ENCODE assay signal across 8 cellular contexts in the genomic region with DNA sequence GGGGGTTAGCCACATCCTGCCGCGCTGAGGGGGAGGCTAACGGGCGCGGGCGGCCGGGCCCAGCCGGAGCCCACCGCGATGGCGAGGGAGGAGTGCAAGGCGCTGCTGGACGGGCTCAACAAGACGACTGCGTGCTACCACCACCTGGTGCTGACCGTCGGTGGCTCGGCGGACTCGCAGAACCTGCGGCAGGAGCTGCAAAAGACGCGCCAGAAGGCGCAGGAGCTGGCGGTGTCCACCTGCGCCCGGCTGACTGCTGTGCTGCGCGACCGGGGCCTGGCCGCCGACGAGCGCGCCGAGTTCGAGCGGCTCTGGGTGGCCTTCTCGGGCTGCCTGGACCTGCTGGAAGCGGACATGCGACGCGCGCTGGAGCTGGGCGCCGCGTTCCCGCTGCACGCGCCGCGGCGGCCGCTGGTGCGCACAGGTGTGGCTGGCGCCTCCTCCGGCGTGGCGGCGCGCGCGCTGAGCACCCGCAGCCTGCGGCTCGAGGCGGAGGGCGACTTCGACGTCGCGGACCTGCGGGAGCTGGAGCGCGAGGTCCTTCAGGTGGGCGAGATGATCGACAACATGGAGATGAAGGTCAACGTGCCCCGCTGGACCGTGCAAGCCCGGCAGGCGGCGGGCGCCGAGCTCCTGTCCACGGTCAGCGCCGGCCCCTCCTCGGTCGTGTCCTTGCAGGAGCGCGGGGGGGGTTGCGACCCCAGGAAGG. TPM values are rescaled to one million over a fixed set of nuclear protein-coding genes. Genes with fewer than 3 reads are reported as not detected.
DNase-seq lines count a peak whose midpoint lies in the region; ATAC-seq and TF ChIP-seq lines count a peak whose summit lies in the region.

No MANE protein-coding gene starts in this region.

- peak overlapping the region; percentile 100 for H3K4me2 ChIP-seq in PC-9

- H3K4me3 ChIP-seq in PC-9 (peak overlapping the region; percentile 89; the same call in 1 of the 2 replicates), duodenal mucosa (ENCODE audit: low read depth in 1 of 2, low read length in 2 of 2) (peak overlapping the region; percentile 84 to 90), mucosa of descending colon (no peak overlapping the region)

- intact Hi-C loops in PC-9 (cut with micrococcal nuclease; ENCODE audit: unreplicated experiment) (no loop called here), mucosa of descending colon (cut with DNase I, micrococcal nuclease) (no loop called here)

- H4K20me1 ChIP-seq in PC-9 (ENCODE audit: insufficient read depth) = peaks cover 30% of the 10 kb centered on the region

- POLR2A ChIA-PET in PC-9 (lab: Charles Lee; ENCODE audit: unreplicated experiment) = no interaction called here

- peaks cover 4% of the 10 kb centered on the region; the same call in 1 of the 2 replicates for H3F3A ChIP-seq in PC-9 (ENCODE audit: insufficient read depth, low read depth)

- H2AFZ ChIP-seq in PC-9 = no peak overlapping the region

- H3K9ac ChIP-seq in duodenal mucosa (ENCODE audit: low read depth in 1 of 2, low read length in 2 of 2) = peak overlapping the region in 1 of 2 donors; percentile 25

- no peaks in the 10 kb centered on the region for H3K36me3 ChIP-seq in PC-9 (ENCODE audit: low read depth)
- H3K36me3 ChIP-seq in duodenal mucosa (ENCODE audit: control insufficient read depth in 1 of 2, insufficient read depth in 2 of 2, low read length in 2 of 2) = no peaks in the 10 kb centered on the region
- H3K36me3 ChIP-seq in mucosa of descending colon (ENCODE audit: low read depth) = no peaks in the 10 kb centered on the region

- no TSS peak for BruUV-seq in PC-9 (replicated peaks; lab: Mats Ljungman, UMichigan)

- peaks cover 33% of the 10 kb centered on the region for H3K79me2 ChIP-seq in PC-9 (ENCODE audit: low read depth)

- H3K4me1 ChIP-seq in PC-9 (replicated peaks; ENCODE audit: insufficient read depth) (peaks cover 10% of the 10 kb centered on the region; the same call in 1 of the 2 replicates), duodenal mucosa (ENCODE audit: control insufficient read depth in 1 of 2, insufficient read depth in 2 of 2, low read length in 2 of 2) (peaks cover 7 to 35% of the 10 kb centered on the region in 2 donors), mucosa of descending colon (ENCODE audit: low read depth) (peaks cover 20% of the 10 kb centered on the region)

- peak; percentile 39 for ATAC-seq in mucosa of descending colon
- no peak for ATAC-seq in left lobe of liver
- ATAC-seq in GM18517 (IDR thresholded peaks at IDR 0.05; ENCODE audit: unreplicated experiment) = no peak
- ATAC-seq in GM19463 (IDR thresholded peaks at IDR 0.05; ENCODE audit: unreplicated experiment) = no peak

- H3K9me2 ChIP-seq in PC-9 (ENCODE audit: insufficient read depth) = no peaks in the 10 kb centered on the region

- no peak for TF ChIP-seq CTCF in PC-9 (conservative IDR thresholded peaks at IDR 0.05)
- TF ChIP-seq CTCF in mucosa of descending colon (IDR thresholded peaks at IDR 0.05) = no peak

- CTCF ChIA-PET in PC-9 (lab: Charles Lee) = no interaction called here

- H3K27me3 ChIP-seq in PC-9 (ENCODE audit: insufficient read depth, low read depth) = no peaks in the 10 kb centered on the region
- H3K27me3 ChIP-seq in duodenal mucosa (ENCODE audit: control insufficient read depth in 1 of 2, insufficient read depth in 2 of 2, low read length in 2 of 2) = peaks cover 14 to 16% of the 10 kb centered on the region in 2 donors

- H3K27ac ChIP-seq in PC-9 = no peak overlapping the region
- no peak overlapping the region for H3K27ac ChIP-seq in duodenal mucosa (ENCODE audit: low read depth, low read length)

- no peaks in the 10 kb centered on the region for H3K9me3 ChIP-seq in PC-9 (ENCODE audit: insufficient read depth, low read depth)
- H3K9me3 ChIP-seq in duodenal mucosa (ENCODE audit: control insufficient read depth in 1 of 2, low read length in 2 of 2) = no peaks in the 10 kb centered on the region
- no peaks in the 10 kb centered on the region for H3K9me3 ChIP-seq in mucosa of descending colon

- DNase-seq in NCI-H1105 treated with DMSO at 0.1 percent for 48 hours (lab: John Stamatoyannopoulos, UW) = peak; percentile 31
- DNase-seq in NCI-H1105 (lab: John Stamatoyannopoulos, UW) = no peak
- DNase-seq in PC-9 = no peak
- DNase-seq in mucosa of descending colon = peak in 2 of 3 donors; percentile 65 to 69
- no peak for DNase-seq in left lobe of liver (ENCODE audit: low spot score)

RNA-seq across cellular contexts. Expression of gene RGS9BP, which starts 0.7 kb away (rescaled TPM):
- 0.85 and 1.1 TPM in 2 replicates for total RNA-seq in PC-9 (2021)
- total RNA-seq in mucosa of descending colon = under 1 TPM in 2 of 3 donors, not detected in 1; 0.17 to 0.79 TPM
- 0.10 TPM for total RNA-seq in left lobe of liver

RNA-seq across cellular contexts. Expression of gene ANKRD27, which starts 1.4 kb away (rescaled TPM):
- total RNA-seq in PC-9 (2021) = 55.5 and 59.6 TPM in 2 replicates
- 10 to 100 TPM; 36.0 to 59.6 (median 41.1) TPM for total RNA-seq in mucosa of descending colon
- total RNA-seq in left lobe of liver = 8.4 TPM

RNA-seq across cellular contexts. Expression of gene NUDT19, which starts 15.3 kb away (rescaled TPM):
- total RNA-seq in PC-9 (2021) (21.3 and 26.7 TPM in 2 replicates), mucosa of descending colon (10 to 100 TPM; 13.9 to 16.9 (median 16.8) TPM), left lobe of liver (8.2 TPM)

RNA-seq across cellular contexts. Expression of gene TDRD12, which starts 43.2 kb away (rescaled TPM):
- total RNA-seq in PC-9 (2021) = 0.25 and 0.33 TPM in 2 replicates
- total RNA-seq in mucosa of descending colon = under 1 TPM in 2 of 3 donors, not detected in 1; 0.31 to 0.47 TPM
- total RNA-seq in left lobe of liver = not detected

Comparison
In these comparisons a context has a peak if more than half of its experiments do, and no peak if none do; other contexts are left out.
1. DNase-seq: peak in NCI-H1105 treated with DMSO at 0.1 percent for 48 hours (single experiment) and mucosa of descending colon (2 of 3); none in NCI-H1105 (single experiment), PC-9 (0 of 2) and left lobe of liver (single experiment).